Comparison of ENCODE assay signal across 19 cellular contexts in genomic region chr11:90218606-90219005, GRCh38. TPM values are rescaled to one million over a fixed set of nuclear protein-coding genes. Genes with fewer than 3 reads are reported as not detected.
A peak's percentile ranks its signal among the peaks of the same experiment; 100 is the strongest.
DNase-seq lines count a peak whose midpoint lies in the region; ATAC-seq and TF ChIP-seq lines count a peak whose summit lies in the region.
"Had no signal": no experiment of that assay in that cellular context is flagged by ENCODE, and none has a peak within 500 bp of the region (broad histone marks: within the 10 kb centered on the region; RNA-seq: fewer than 3 reads in every experiment).

No MANE protein-coding gene starts in this region.

- intact Hi-C loops in heart right ventricle (cut with DNase I): no loop called here
- intact Hi-C loops in OCI-LY7 (cut with micrococcal nuclease; ENCODE audit: unreplicated experiment): no loop called here
- intact Hi-C loops in left ventricle myocardium inferior (cut with micrococcal nuclease): no loop called here

- TF ChIP-seq CTCF in heart right ventricle (IDR thresholded peaks at IDR 0.05): no peak
- no peak for TF ChIP-seq CTCF in right atrium auricular region (IDR thresholded peaks at IDR 0.05)
- no peak for TF ChIP-seq CTCF in OCI-LY7 (conservative IDR thresholded peaks at IDR 0.05; ENCODE audit: low read length)
- no peak for TF ChIP-seq CTCF in left ventricle myocardium inferior (IDR thresholded peaks at IDR 0.05; ENCODE audit: borderline replicate concordance)

- no peaks in the 10 kb centered on the region for H3K27me3 ChIP-seq in heart right ventricle
- H3K27me3 ChIP-seq in right atrium auricular region: no peaks in the 10 kb centered on the region
- no peaks in the 10 kb centered on the region for H3K27me3 ChIP-seq in left ventricle myocardium inferior (ENCODE audit: low read depth)
- H3K27me3 ChIP-seq: BLaER1 had no signal

- H3K4me1 ChIP-seq in heart right ventricle (peaks cover 0 to 53% (median 51%) of the 10 kb centered on the region in 9 donors), right atrium auricular region (peaks cover 0 to 42% of the 10 kb centered on the region in 2 donors), OCI-LY7 (ENCODE audit: insufficient read depth, low read length, poor library complexity, severe bottlenecking) (peaks cover 30% of the 10 kb centered on the region), left ventricle myocardium inferior (peaks cover 82% of the 10 kb centered on the region)

- ATAC-seq in heart right ventricle (no peak), GM18520 (IDR thresholded peaks at IDR 0.05; ENCODE audit: unreplicated experiment) (no peak)
- ATAC-seq: activated naive CD4-positive, alpha-beta T cell treated with anti-CD3 and anti-CD28 coated beads, Interleukin-2, amount 50 U/mL, for 72 hours; HepG2; left lobe of liver; naive thymus-derived CD4-positive, alpha-beta T cell; PC-3; T-cell had no signal

- H3K27ac ChIP-seq in heart right ventricle: no peak overlapping the region
- no peak overlapping the region for H3K27ac ChIP-seq in right atrium auricular region
- no peak overlapping the region for H3K27ac ChIP-seq in OCI-LY7 (ENCODE audit: low read depth, low read length, poor library complexity, severe bottlenecking)
- no peak overlapping the region for H3K27ac ChIP-seq in left ventricle myocardium inferior (replicated peaks)
- H3K27ac ChIP-seq: BLaER1 had no signal

- DNase-seq in heart right ventricle: peak; percentile 13 to 29
- no peak for DNase-seq in right atrium auricular region (ENCODE audit: low spot score)
- DNase-seq in OCI-LY7 (ENCODE audit: low spot score): no peak
- DNase-seq in left ventricle myocardium inferior: peak; percentile 26
- no peak for DNase-seq in NCI-H2029 (lab: John Stamatoyannopoulos, UW)
- DNase-seq in putamen (ENCODE audit: low spot score): no peak
- DNase-seq: activated CD4-positive, alpha-beta T cell treated with anti-CD3 and anti-CD28 coated beads, Interleukin-2, amount 50 U/mL, for 4 hours; GF-D8; naive thymus-derived CD4-positive, alpha-beta T cell; NCI-H1092; PC-3; stimulated activated CD4-positive, alpha-beta T cell treated with anti-CD3 and anti-CD28 coated beads, Interleukin-1b, Interleukin-23, amount 100 ng/mL, for 48 hours; stimulated activated CD8-positive, alpha-beta memory T cell treated with anti-CD3 and anti-CD28 coated beads, Interleukin-4, amount 100 ng/mL, for 48 hours had no signal

- no TSS peak for BruUV-seq in OCI-LY7 (replicated peaks; lab: Mats Ljungman, UMichigan)

- H3K4me3 ChIP-seq in heart right ventricle (no peak overlapping the region), right atrium auricular region (no peak overlapping the region), OCI-LY7 (ENCODE audit: low read depth, low read length, poor library complexity, severe bottlenecking) (no peak overlapping the region), left ventricle myocardium inferior (no peak overlapping the region)
- H3K4me3 ChIP-seq: BLaER1 had no signal

- H3K9me3 ChIP-seq in heart right ventricle (no peaks in the 10 kb centered on the region), right atrium auricular region (no peaks in the 10 kb centered on the region), OCI-LY7 (ENCODE audit: low read length) (no peaks in the 10 kb centered on the region), left ventricle myocardium inferior (replicated peaks) (no peaks in the 10 kb centered on the region)

- H4K20me1 ChIP-seq in OCI-LY7 (ENCODE audit: insufficient read depth, low read length): peaks cover 46% of the 10 kb centered on the region

- no peaks in the 10 kb centered on the region for H3K9me2 ChIP-seq in OCI-LY7 (ENCODE audit: insufficient read depth, low read length)

- 63 to 72% methylated on average over 2 of the region's 2 CpGs for WGBS in heart right ventricle, 2 donors

- H3K36me3 ChIP-seq in heart right ventricle (peaks cover 0 to 38% (median 4%) of the 10 kb centered on the region in 9 donors), right atrium auricular region (peaks cover 8% of the 10 kb centered on the region), OCI-LY7 (ENCODE audit: insufficient read depth, low read length) (peaks cover 78% of the 10 kb centered on the region), left ventricle myocardium inferior (peaks cover 4% of the 10 kb centered on the region)

- peak overlapping the region; percentile 15; the same call in 1 of the 2 replicates for H3K4me2 ChIP-seq in OCI-LY7 (ENCODE audit: low read length)
- H3K4me2 ChIP-seq: BLaER1 had no signal

- peaks cover 94% of the 10 kb centered on the region for H3K79me2 ChIP-seq in OCI-LY7 (ENCODE audit: insufficient read depth, low read depth, low read length)

- POLR2A ChIA-PET in OCI-LY7 (lab: Charles Lee): no interaction called here

- H2AFZ ChIP-seq in OCI-LY7 (ENCODE audit: low read length): no peak overlapping the region

- CTCF ChIA-PET in OCI-LY7 (lab: Charles Lee; ENCODE audit: unreplicated experiment): no interaction called here

RNA-seq across cellular contexts. Expression of gene CHORDC1, which starts 4.2 kb away (rescaled TPM):
- total RNA-seq in heart right ventricle (10 to 100 TPM; 22.4 to 38.1 (median 27.7) TPM), right atrium auricular region (10 to 100 TPM; 40.4 to 49.2 TPM), OCI-LY7 (2022) (59.1 and 86.2 TPM in 2 replicates), left ventricle myocardium inferior (41.4 TPM)
- 10 to 100 TPM; 23.8 to 36.1 TPM for polyA plus RNA-seq in heart right ventricle
- total RNA-seq in OCI-LY7 (2014; rRNA removed; shearing (Covaris generic)): 54.8 and 62.0 TPM in 2 replicates

Comparison
In these comparisons a context has a peak if more than half of its experiments do, and no peak if none do; other contexts are left out.
1. DNase-seq: peak in heart right ventricle (2 of 2) and left ventricle myocardium inferior (single experiment); none in right atrium auricular region (single experiment), OCI-LY7 (single experiment), NCI-H2029 (single experiment) and putamen (single experiment).